Comparison of ENCODE assay signal across 9 cellular contexts in the genomic region with DNA sequence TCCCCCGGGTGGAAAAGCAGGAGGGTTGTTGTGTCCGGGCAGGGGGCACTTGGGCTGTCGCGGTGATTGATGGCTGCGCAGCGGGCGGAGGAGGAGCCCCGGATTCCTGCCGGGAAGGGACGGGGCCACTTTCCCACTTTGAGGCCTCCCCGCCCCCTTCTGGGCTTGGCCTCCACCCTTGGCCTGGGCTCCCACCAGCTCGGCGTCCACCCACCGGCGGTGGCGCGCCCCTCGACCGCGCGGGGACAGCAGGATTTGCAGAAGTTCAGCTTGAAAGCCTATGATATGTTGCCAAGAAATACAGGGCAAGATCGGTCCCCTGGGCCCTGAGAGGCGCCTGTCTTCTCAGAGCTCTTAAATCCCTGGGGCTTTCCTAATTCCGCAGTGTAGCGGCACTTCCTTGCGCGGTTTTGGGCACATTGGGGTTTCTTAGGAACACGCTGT. TPM values are rescaled to one million over a fixed set of nuclear protein-coding genes. Genes with fewer than 3 reads are reported as not detected.
DNase-seq lines count a peak whose midpoint lies in the region; ATAC-seq, FAIRE-seq and TF ChIP-seq lines count a peak whose summit lies in the region.
"Had no signal": no experiment of that assay in that cellular context is flagged by ENCODE, and none has a peak within 500 bp of the region (broad histone marks: within the 10 kb centered on the region; RNA-seq: fewer than 3 reads in every experiment).

No MANE protein-coding gene starts in this region.

- no peaks in the 10 kb centered on the region for H3K9me3 Mint-ChIP-seq in activated CD4-positive, alpha-beta T cell treated with anti-CD3 and anti-CD28 coated beads for 36 hours (ENCODE audit: low read depth)

- H3K18ac ChIP-seq in H1 (ENCODE audit: extremely low read depth, low read length), result peak overlapping the region; percentile 48; the same call in 1 of the 2 replicates

- no peak for TF ChIP-seq EP300 in A549 (IDR thresholded peaks at IDR 0.05)
- TF ChIP-seq EP300 in H1 (IDR thresholded peaks at IDR 0.05; ENCODE audit: borderline replicate concordance in 1 of 2, low read depth in 2 of 2, low read length in 2 of 2), result no peak
- TF ChIP-seq EP300 in tibial nerve (IDR thresholded peaks at IDR 0.05), result peak in 1 of 2 donors; percentile 45

- peaks cover 30% of the 10 kb centered on the region for H3K27me3 Mint-ChIP-seq in activated CD4-positive, alpha-beta T cell treated with anti-CD3 and anti-CD28 coated beads for 36 hours

- WGBS in A549 (ENCODE audit: missing lambda C conversion rate), result 39% methylated on average over 25 of the region's 28 CpGs
- WGBS in H1 (ENCODE audit: extremely low coverage in 1 of 2, insufficient coverage in 1 of 2, insufficient read length in 1 of 2, insufficient replicate concordance in 2 of 2, low coverage in 1 of 2, low lambda C conversion rate in 2 of 2, missing lambda C conversion rate in 1 of 2), 2 experiments, result 2% methylated on average over 26 of the region's 28 CpGs; no CpG with 5 or more reads in 1 of the 2 experiments
- 1 to 2% methylated on average over 25 to 28 of the region's 28 CpGs for WGBS in tibial nerve, 2 donors

- TF ChIP-seq POLR2A in A549 (IDR thresholded peaks at IDR 0.05; ENCODE audit: low read length) (no peak), H1 (IDR thresholded peaks at IDR 0.05; ENCODE audit: control extremely low read depth in 1 of 2, low read depth in 2 of 2, low read length in 2 of 2) (no peak), tibial nerve (IDR thresholded peaks at IDR 0.05) (no peak)

- peak overlapping the region; percentile 87; the same call in 1 of the 2 replicates for H4K8ac ChIP-seq in H1 (ENCODE audit: extremely low read depth, insufficient read depth, low read length)

- no peak overlapping the region; the same call in 1 of the 2 replicates for H2BK15ac ChIP-seq in H1 (ENCODE audit: low read length)

- H3K23me2 ChIP-seq in H1 (ENCODE audit: low read depth, low read length), result peaks cover 13% of the 10 kb centered on the region

- peak overlapping the region; percentile 67; the same call in 1 of the 2 replicates for H2AFZ ChIP-seq in H1 (ENCODE audit: low read length)

- no peak overlapping the region for H2AK5ac ChIP-seq in H1 (ENCODE audit: low read depth, low read length)

- TF ChIP-seq CTCF in A549 (IDR thresholded peaks at IDR 0.05) (no peak), H1 (IDR thresholded peaks at IDR 0.05; ENCODE audit: control extremely low read depth in 1 of 3, insufficient read depth in 1 of 3, low read depth in 1 of 3, low read length in 3 of 3) (no peak), lower lobe of right lung (IDR thresholded peaks at IDR 0.05) (no peak), tibial nerve (IDR thresholded peaks at IDR 0.05) (no peak)

- no peak overlapping the region for H2BK120ac ChIP-seq in H1 (replicated peaks; ENCODE audit: low read depth, low read length)

- no peaks in the 10 kb centered on the region for H3K36me3 Mint-ChIP-seq in activated CD4-positive, alpha-beta T cell treated with anti-CD3 and anti-CD28 coated beads for 36 hours (ENCODE audit: low read depth)

- peaks cover 0 to 16% (median 10%) of the 10 kb centered on the region in 4 experiments; a peak in 4 of 7 replicates for H3K27me3 ChIP-seq in H1 (replicated peaks in 1 of 4; ENCODE audit: control insufficient read depth in 3 of 4, extremely low read depth in 1 of 4, insufficient read depth in 3 of 4, low read length in 3 of 4)
- H3K27me3 ChIP-seq in lower lobe of right lung (ENCODE audit: low read depth), result no peaks in the 10 kb centered on the region
- H3K27me3 ChIP-seq in tibial nerve, result no peaks in the 10 kb centered on the region

- H3K27ac Mint-ChIP-seq in activated CD4-positive, alpha-beta T cell treated with anti-CD3 and anti-CD28 coated beads for 36 hours, result no peak overlapping the region

- H3K79me1 ChIP-seq in H1 (ENCODE audit: low read depth, low read length), result no peaks in the 10 kb centered on the region

- H3K56ac ChIP-seq in H1 (replicated peaks; ENCODE audit: insufficient read length, low read depth, low read length), result no peak overlapping the region

- H3K9me3 ChIP-seq in A549 (no peaks in the 10 kb centered on the region), H1 (ENCODE audit: insufficient read depth in 2 of 2, low read depth in 1 of 2, low read length in 1 of 2) (no peaks in the 10 kb centered on the region), lower lobe of right lung (no peaks in the 10 kb centered on the region), tibial nerve (no peaks in the 10 kb centered on the region)

- no peak overlapping the region for H3K14ac ChIP-seq in H1 (ENCODE audit: insufficient read length)

- H3K4me1 ChIP-seq in A549 (peaks cover 28% of the 10 kb centered on the region), H1 (replicated peaks in 1 of 4; ENCODE audit: control insufficient read depth in 3 of 4, insufficient read depth in 4 of 4, low read length in 3 of 4) (peaks cover 0 to 4% (median 0%) of the 10 kb centered on the region in 4 experiments; a peak in 2 of 7 replicates), lower lobe of right lung (peaks cover 42% of the 10 kb centered on the region), tibial nerve (peaks cover 0 to 40% (median 13%) of the 10 kb centered on the region in 4 donors)

- no peak overlapping the region for H2BK5ac ChIP-seq in H1 (ENCODE audit: low read depth, low read length)

- H2BK12ac ChIP-seq in H1 (ENCODE audit: low read depth, low read length), result 0 out of 2 replicates have a peak overlapping the region, but pooled peaks have one; percentile 43

- H3K79me2 ChIP-seq in H1 (ENCODE audit: control insufficient read depth in 1 of 2, insufficient read depth in 2 of 2, low read length in 2 of 2), result no peaks in the 10 kb centered on the region

- H3K4ac ChIP-seq in H1 (replicated peaks; ENCODE audit: insufficient read length, low read depth, low read length), result no peak overlapping the region

- H4K91ac ChIP-seq in H1 (replicated peaks; ENCODE audit: insufficient read length, low read length), result no peak overlapping the region

- no peak overlapping the region for H3K9ac ChIP-seq in H1 (replicated peaks in 1 of 4; ENCODE audit: extremely low read depth in 1 of 4, low read depth in 3 of 4, low read length in 3 of 4)

- H3K36me3 ChIP-seq in H1 (ENCODE audit: control insufficient read depth in 2 of 4, insufficient read depth in 4 of 4, low read length in 3 of 4) (no peaks in the 10 kb centered on the region), lower lobe of right lung (no peaks in the 10 kb centered on the region), tibial nerve (peaks cover 0 to 9% (median 0%) of the 10 kb centered on the region in 3 donors)

- H2BK20ac ChIP-seq in H1 (ENCODE audit: low read length), result no peak overlapping the region

- no peak overlapping the region for H4K5ac ChIP-seq in H1 (ENCODE audit: insufficient read length, low read depth, low read length)

- no peak overlapping the region for H3K23ac ChIP-seq in H1 (ENCODE audit: insufficient read length)

- CTCF ChIA-PET in A549 (lab: Yijun Ruan, JAX), result interaction anchor here (0.8 to 2.9 kb wide), 8 partner anchors 11 to 100 kb away, joined by 3 to 11 read pairs (median 6); no protein-coding TSS in a partner anchor
- CTCF ChIA-PET in H1 (lab: Charles Lee; ENCODE audit: partially characterized antibody), result interaction anchor here (0.5 to 1.6 kb wide), 2 partner anchors 10 to 11 kb away, joined by 3 to 4 read pairs; no protein-coding TSS in a partner anchor
- CTCF ChIA-PET in activated CD4-positive, alpha-beta T cell treated with anti-CD3 and anti-CD28 coated beads for 36 hours (lab: Charles Lee), result no interaction called here

- intact Hi-C loops in lower lobe of right lung (cut with DNase I), result no loop called here
- intact Hi-C loops in activated CD4-positive, alpha-beta T cell treated with anti-CD3 and anti-CD28 coated beads for 36 hours (cut with DNase I, micrococcal nuclease), result no loop called here

- H3K4me1 Mint-ChIP-seq in activated CD4-positive, alpha-beta T cell treated with anti-CD3 and anti-CD28 coated beads for 36 hours, result peaks cover 3% of the 10 kb centered on the region

- peak; percentile 49 to 54 for ATAC-seq in A549
- ATAC-seq in lower lobe of right lung, result peak; percentile 69 to 74
- no peak for ATAC-seq in activated CD4-positive, alpha-beta T cell treated with anti-CD3 and anti-CD28 coated beads for 36 hours

- TF ChIP-seq RAD21 in A549 (conservative IDR thresholded peaks at IDR 0.05 in 1 of 2, IDR thresholded peaks at IDR 0.05 in 1 of 2), result no peak; a peak in 1 of 5 replicates
- no peak for TF ChIP-seq RAD21 in H1 (IDR thresholded peaks at IDR 0.05 in 1 of 2, conservative IDR thresholded peaks at IDR 0.05 in 1 of 2; ENCODE audit: low read depth in 2 of 2, low read length in 2 of 2)

- peak; percentile 55 to 56 for DNase-seq in A549 (ENCODE audit: low read depth in 1 of 2, low spot score in 1 of 2)
- DNase-seq in NCI-H2171 (lab: John Stamatoyannopoulos, UW), result peak; percentile 93
- DNase-seq in H1 (ENCODE audit: low read depth in 1 of 2, low spot score in 2 of 2), result peak in 1 of 2 experiments; percentile 86
- peak; percentile 86 for DNase-seq in lower lobe of right lung
- DNase-seq in tibial nerve (ENCODE audit: low spot score in 2 of 2), result peak; percentile 44 to 46
- no peak for DNase-seq in activated CD4-positive, alpha-beta T cell treated with anti-CD3 and anti-CD28 coated beads for 36 hours
- no peak for DNase-seq in DMS153 (lab: John Stamatoyannopoulos, UW)
- no peak for DNase-seq in activated T-cell treated with anti-CD3 and anti-CD28 coated beads, Interleukin-2, amount 50 U/mL, for 48 hours

- H3K27ac ChIP-seq in A549 (peak overlapping the region; percentile 85 to 89), H1 (ENCODE audit: low read depth, low read length) (no peak overlapping the region), lower lobe of right lung (peak overlapping the region; percentile 94), tibial nerve (peak overlapping the region; percentile 93 to 98 (median 94))

- FAIRE-seq in A549 (lab: Jason Lieb, UNC) (no peak), H1 (lab: Jason Lieb, UNC) (no peak)

- POLR2A ChIA-PET in A549 (lab: Yijun Ruan, JAX) (interaction anchor here (0.8 to 2.7 kb wide), 8 partner anchors 10 to 258 kb away, joined by 3 to 12 read pairs (median 4); partner anchors contain the start of gene NAA20), H1 (lab: Charles Lee; ENCODE audit: partially characterized antibody) (interaction anchor here (0.9 to 3.5 kb wide), 3 partner anchors 11 to 17 kb away, joined by 3 to 8 read pairs (median 6); no protein-coding TSS in a partner anchor)
- POLR2A ChIA-PET in activated CD4-positive, alpha-beta T cell treated with anti-CD3 and anti-CD28 coated beads for 36 hours (lab: Charles Lee), result no interaction called here

- peaks cover 0 to 2% of the 10 kb centered on the region in 2 experiments for H4K20me1 ChIP-seq in H1 (replicated peaks in 1 of 2; ENCODE audit: control insufficient read depth in 1 of 2, insufficient read depth in 2 of 2, low read length in 2 of 2)

- no peak overlapping the region for H3K4me3 Mint-ChIP-seq in activated CD4-positive, alpha-beta T cell treated with anti-CD3 and anti-CD28 coated beads for 36 hours

- H3K4me2 ChIP-seq in A549 (peak overlapping the region; percentile 88), H1 (ENCODE audit: insufficient read depth in 1 of 2, low read depth in 2 of 2, low read length in 2 of 2) (peak overlapping the region; percentile 81 to 99)

- H3K4me3 ChIP-seq in A549 (peak overlapping the region; percentile 72), H1 (ENCODE audit: extremely low read depth in 1 of 4, insufficient read depth in 2 of 4, low read depth in 3 of 4, low read length in 4 of 4) (peak overlapping the region; percentile 78 to 89 (median 82)), lower lobe of right lung (peak overlapping the region; percentile 88), tibial nerve (peak overlapping the region; percentile 56 to 96 (median 67))

RNA-seq across cellular contexts. Expression of gene RIN2, which starts 0.9 kb away (rescaled TPM):
- polyA plus RNA-seq in A549 (2011; rRNA removed), result 34.7 and 36.3 TPM in 2 replicates
- polyA plus RNA-seq in A549 (2012; cell fraction: cytosol; rRNA removed), result 14.1 and 15.0 TPM in 2 replicates
- 13.0 and 15.5 TPM in 2 replicates for polyA plus RNA-seq in A549 (2012; cell fraction: nucleus; rRNA removed)
- polyA plus RNA-seq in A549 (2017; fragmentation: RNase III; extraction: RNeasy Plus Mini Kit Qiagen cat#74134 plus additional on column Dnase treatment), result 22.4 to 23.3 TPM (median 22.7 TPM) in 3 replicates
- polyA minus RNA-seq in A549 (2011; rRNA and poly(A)+ RNA removed), result 102 and 124 TPM in 2 replicates
- 0.90 and 1.3 TPM in 2 replicates for total RNA-seq in H1 (2021; fragmentation: NEBNext Ultra II Directional; extraction: Animal tissue kit (Norgen Biotek cat#: 25700))
- 0.20 and 0.24 TPM in 2 replicates for polyA plus RNA-seq in H1 (2011; rRNA removed)
- 0.54 TPM for polyA plus RNA-seq in H1 (2011; cell fraction: cytosol; rRNA removed)
- 0.68 TPM for polyA plus RNA-seq in H1 (2011; cell fraction: nucleus; rRNA removed)
- polyA plus RNA-seq in H1 (2012, experiment 1 of 2), result 0.37 to 1.2 TPM (median 0.51 TPM) in 4 replicates
- 0.17 TPM for polyA plus RNA-seq in H1 (2012, experiment 2 of 2)
- 0.71 TPM for polyA plus RNA-seq in H1 (2013, experiment 1 of 2)
- 0.74 TPM for polyA plus RNA-seq in H1 (2013, experiment 2 of 2)
- polyA minus RNA-seq in H1 (2011; rRNA and poly(A)+ RNA removed), result 0.78 and 2.4 TPM in 2 replicates
- polyA minus RNA-seq in H1 (2011; cell fraction: cytosol; rRNA and poly(A)+ RNA removed), result 2.9 TPM
- polyA minus RNA-seq in H1 (2011; cell fraction: nucleus; rRNA and poly(A)+ RNA removed), result 3.8 TPM
- 101 TPM for total RNA-seq in lower lobe of right lung
- total RNA-seq in tibial nerve, result 10 to 100 TPM; 65.1 to 91.5 (median 69.9) TPM
- not detected for total RNA-seq in activated CD4-positive, alpha-beta T cell treated with anti-CD3 and anti-CD28 coated beads for 36 hours
- total RNA-seq: activated CD8-positive, alpha-beta memory T cell treated with anti-CD3 and anti-CD28 coated beads for 36 hours had no signal

Comparison
In these comparisons a context has a peak if more than half of its experiments do, and no peak if none do; other contexts are left out.
1. DNase-seq: peak in A549 (2 of 2), NCI-H2171 (single experiment), lower lobe of right lung (single experiment) and tibial nerve (2 of 2); none in activated CD4-positive, alpha-beta T cell treated with anti-CD3 and anti-CD28 coated beads for 36 hours (single experiment), DMS153 (single experiment) and activated T-cell treated with anti-CD3 and anti-CD28 coated beads, Interleukin-2, amount 50 U/mL, for 48 hours (0 of 2).
2. RNA of gene RIN2, which starts 0.9 kb away (total RNA-seq): 101 TPM in lower lobe of right lung (single experiment) and 65.1 to 91.5 TPM in tibial nerve; 0.90 to 1.3 TPM in H1 and not detected in activated CD4-positive, alpha-beta T cell treated with anti-CD3 and anti-CD28 coated beads for 36 hours; every median in the first group is over 10 times any median in the second.
3. Of the 18 proteins assayed by ChIP-seq in both H1 and A549: peak only in H1: none; only in A549: MAX; in both: none; in neither: 17.
4. Peak in every context shown above with its lines, with median percentiles within 50 percentile points of each other: H3K4me3 ChIP-seq.